In the genomic region with DNA sequence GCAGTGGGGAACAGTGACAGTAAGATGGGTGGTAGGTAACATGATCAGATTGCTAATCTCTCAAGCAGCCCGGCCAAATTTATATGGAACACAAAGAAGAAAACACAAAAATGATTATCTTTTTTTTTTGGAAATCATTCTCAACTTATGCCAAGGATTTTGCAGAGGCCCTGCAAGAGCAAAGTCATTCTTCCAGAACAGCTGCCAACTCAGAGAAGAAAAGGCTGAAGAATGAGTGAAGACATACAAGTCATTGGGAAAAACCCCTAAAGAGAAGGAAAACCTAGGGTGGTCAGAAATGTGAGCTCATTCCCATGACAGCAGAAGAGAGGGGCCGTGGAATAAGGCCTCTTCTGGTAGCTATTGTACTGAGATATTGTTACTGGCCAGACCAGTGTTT, we compare ENCODE assay signal across 24 cellular contexts.
"Had no signal": no experiment of that assay in that cellular context is flagged by ENCODE, and none has a peak within 500 bp of the region (broad histone marks: within the 10 kb centered on the region; RNA-seq: fewer than 3 reads in every experiment).

No MANE protein-coding gene starts in this region.

- H3K4me1 Mint-ChIP-seq: naive B cell had no signal

- H3K4me1 ChIP-seq: colonic mucosa, heart right ventricle, left lung, lower lobe of right lung had no signal

- H3K27me3 Mint-ChIP-seq: dendritic cell treated with granulocyte-macrophage colony-stimulating factor and Interleukin-4, amounts not matched to agents 40 ng/mL and 50 ng/mL, for 4 days; effector memory CD8-positive, alpha-beta T cell had no signal

- H3K4me3 ChIP-seq: colonic mucosa, esophagus squamous epithelium, gastrocnemius medialis, heart right ventricle, left lung, lower lobe of right lung, mucosa of descending colon had no signal

- ATAC-seq: effector memory CD8-positive, alpha-beta T cell; esophagus mucosa; gastrocnemius medialis; heart right ventricle; left cardiac atrium; left lung; left ventricle myocardium superior; lower lobe of right lung; mucosa of descending colon had no signal

- H3K4me3 Mint-ChIP-seq: dendritic cell treated with granulocyte-macrophage colony-stimulating factor and Interleukin-4, amounts not matched to agents 40 ng/mL and 50 ng/mL, for 4 days; effector memory CD8-positive, alpha-beta T cell; endodermal cell; mesothelial cell of epicardium; naive B cell had no signal

- DNase-seq: colonic mucosa; cortex of kidney; effector CD8-positive, alpha-beta T cell; effector memory CD8-positive, alpha-beta T cell; endodermal cell; erythroblast; esophagus squamous epithelium; foreskin fibroblast; foreskin melanocyte; gastrocnemius medialis; glutamatergic neuron; head of caudate nucleus; heart right ventricle; hippocampal formation; left cardiac atrium; left lung; left ventricle myocardium superior; lower lobe of right lung; mesenchymal stem cell; mucosa of descending colon; naive B cell had no signal

- H3K9me3 Mint-ChIP-seq: dendritic cell treated with granulocyte-macrophage colony-stimulating factor and Interleukin-4, amounts not matched to agents 40 ng/mL and 50 ng/mL, for 4 days; effector memory CD8-positive, alpha-beta T cell; endodermal cell; mesothelial cell of epicardium; naive B cell had no signal

- H3K9me3 ChIP-seq: colonic mucosa, esophagus squamous epithelium, gastrocnemius medialis, heart right ventricle, left lung, lower lobe of right lung, mucosa of descending colon had no signal

- H3K36me3 ChIP-seq: colonic mucosa, esophagus squamous epithelium, gastrocnemius medialis, heart right ventricle, left lung, lower lobe of right lung had no signal

- H3K36me3 Mint-ChIP-seq: mesothelial cell of epicardium, naive B cell had no signal

- H3K27me3 ChIP-seq: colonic mucosa, esophagus squamous epithelium, gastrocnemius medialis, heart right ventricle, left lung had no signal

- H3K27ac Mint-ChIP-seq: dendritic cell treated with granulocyte-macrophage colony-stimulating factor and Interleukin-4, amounts not matched to agents 40 ng/mL and 50 ng/mL, for 4 days; effector memory CD8-positive, alpha-beta T cell; endodermal cell; mesothelial cell of epicardium; naive B cell had no signal
